Comparison of ENCODE assay signal across 18 cellular contexts in the genomic region with DNA sequence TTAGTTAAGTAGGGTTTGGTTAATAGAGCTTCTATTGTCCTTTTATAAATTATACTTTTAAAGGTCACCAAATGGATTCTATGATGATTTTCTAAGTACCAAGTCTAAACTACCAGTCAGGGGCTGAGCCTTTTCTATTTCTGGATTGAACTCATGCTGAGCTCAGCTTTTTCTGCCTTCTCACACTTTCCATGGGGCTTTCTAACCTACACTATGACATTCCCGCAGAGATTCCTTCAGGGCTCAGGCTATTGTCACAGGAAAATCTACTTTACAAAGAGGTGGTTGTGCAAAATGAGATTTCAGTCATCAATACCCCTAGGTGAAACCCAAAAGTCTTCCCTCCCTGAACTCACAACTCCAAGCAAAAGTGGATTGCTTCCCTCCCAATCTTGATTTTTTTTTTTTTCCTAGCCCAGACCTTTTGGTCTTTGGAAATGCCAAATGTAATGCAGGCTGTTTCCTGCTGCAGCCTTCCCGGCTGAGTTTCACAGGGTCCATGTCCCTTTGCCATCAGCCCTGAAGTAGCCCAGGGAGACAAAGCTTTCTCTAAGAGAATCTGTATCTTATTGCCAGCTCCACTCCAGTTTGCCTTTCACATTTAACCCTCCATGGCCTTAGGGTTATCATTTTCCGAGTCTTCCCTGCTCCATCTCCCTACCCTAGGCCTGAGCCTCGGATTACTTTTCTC. TPM values are rescaled to one million over a fixed set of nuclear protein-coding genes. Genes with fewer than 3 reads are reported as not detected.
A peak's percentile ranks its signal among the peaks of the same experiment; 100 is the strongest.
DNase-seq lines count a peak whose midpoint lies in the region; ATAC-seq, FAIRE-seq and TF ChIP-seq lines count a peak whose summit lies in the region.
"Had no signal": no experiment of that assay in that cellular context is flagged by ENCODE, and none has a peak within 500 bp of the region (broad histone marks: within the 10 kb centered on the region; RNA-seq: fewer than 3 reads in every experiment).

No MANE protein-coding gene starts in this region.

- peak; percentile 92 for ATAC-seq in GM23338
- ATAC-seq in left lobe of liver = no peak
- ATAC-seq: HCT116, PC-3 had no signal

- H3K27me3 ChIP-seq in GM23338 (ENCODE audit: insufficient read depth) (no peaks in the 10 kb centered on the region), HUES6 (ENCODE audit: control insufficient read depth, insufficient read depth, low read length) (no peaks in the 10 kb centered on the region), neural progenitor cell (no peaks in the 10 kb centered on the region)

- H3K4me1 ChIP-seq in GM23338 (ENCODE audit: insufficient read depth) = peaks cover 15% of the 10 kb centered on the region; the same call in 1 of the 2 replicates
- H3K4me1 ChIP-seq in HUES6 (ENCODE audit: control insufficient read depth, insufficient read depth, low read length) = peaks cover 20% of the 10 kb centered on the region
- peaks cover 27% of the 10 kb centered on the region for H3K4me1 ChIP-seq in neural progenitor cell

- no peaks in the 10 kb centered on the region for H3K9me2 ChIP-seq in GM23338 (ENCODE audit: insufficient read depth)

- no peaks in the 10 kb centered on the region for H3K79me2 ChIP-seq in GM23338 (replicated peaks; ENCODE audit: insufficient read depth)
- H3K79me2 ChIP-seq in neural progenitor cell (ENCODE audit: low read depth) = no peaks in the 10 kb centered on the region

- DNase-seq in GM23338 (ENCODE audit: low spot score) = peak; percentile 68
- peak; percentile 33 for DNase-seq in epidermal melanocyte (ENCODE audit: insufficient read length, low spot score)
- peak; percentile 60 for DNase-seq in neural progenitor cell (ENCODE audit: low spot score)
- DNase-seq in RCC 7860 (ENCODE audit: low spot score) = no peak
- no peak for DNase-seq in RPMI8226
- no peak for DNase-seq in left lobe of liver (ENCODE audit: low spot score)
- DNase-seq: AML-193, DMS79 treated with DMSO at 0.1 percent for 48 hours, NCI-H1417, NCI-H187, NCI-H226, NCI-H524, PC-3 had no signal

- no peak for TF ChIP-seq CTCF in GM23338 (conservative IDR thresholded peaks at IDR 0.05; ENCODE audit: low read depth in 2 of 2)
- no peak for TF ChIP-seq CTCF in neural progenitor cell (IDR thresholded peaks at IDR 0.05)

- no peaks in the 10 kb centered on the region for H3K27me3 Mint-ChIP-seq in GM23338 (ENCODE audit: insufficient read depth, low read depth, poor library complexity)
- peaks cover 2% of the 10 kb centered on the region for H3K27me3 Mint-ChIP-seq in neural progenitor cell (ENCODE audit: insufficient read depth, low read depth)

- H3K27ac ChIP-seq in GM23338 (ENCODE audit: low read depth) (peak overlapping the region; percentile 61), HUES6 (ENCODE audit: low read depth, low read length) (peak overlapping the region; percentile 56; the same call in 1 of the 2 replicates), neural progenitor cell (peak overlapping the region; percentile 81)
- H3K27ac ChIP-seq: C4-2B had no signal

- no peaks in the 10 kb centered on the region; the same call in 2 of the 3 replicates for H3K9me3 Mint-ChIP-seq in GM23338
- peaks cover 4% of the 10 kb centered on the region for H3K9me3 Mint-ChIP-seq in neural progenitor cell

- H3K9ac ChIP-seq in HUES6 (ENCODE audit: low read length) (peak overlapping the region; percentile 24), neural progenitor cell (no peak overlapping the region)

- no peak overlapping the region for H3K4me3 ChIP-seq in GM23338
- H3K4me3 ChIP-seq in HUES6 (ENCODE audit: low read depth, low read length) = no peak overlapping the region
- peak overlapping the region; percentile 18 for H3K4me3 ChIP-seq in neural progenitor cell

- H3K4me3 Mint-ChIP-seq in GM23338 = no peak overlapping the region
- H3K4me3 Mint-ChIP-seq in neural progenitor cell = no peak overlapping the region

- H3F3A ChIP-seq in GM23338 (replicated peaks; ENCODE audit: low read depth) = no peaks in the 10 kb centered on the region
- peaks cover 27% of the 10 kb centered on the region for H3F3A ChIP-seq in neural progenitor cell (ENCODE audit: low read depth)

- peaks cover 6% of the 10 kb centered on the region; the same call in 2 of the 3 replicates for H3K36me3 Mint-ChIP-seq in GM23338 (ENCODE audit: low read depth)
- H3K36me3 Mint-ChIP-seq in neural progenitor cell = no peaks in the 10 kb centered on the region

- no peaks in the 10 kb centered on the region; the same call in 1 of the 2 replicates for H3K9me3 ChIP-seq in HUES6 (ENCODE audit: control insufficient read depth, insufficient read depth, low read depth, low read length)
- H3K9me3 ChIP-seq in neural progenitor cell (ENCODE audit: low read depth) = no peaks in the 10 kb centered on the region

- no peak overlapping the region for H2AFZ ChIP-seq in GM23338
- peak overlapping the region; percentile 48 for H2AFZ ChIP-seq in neural progenitor cell (replicated peaks)

- no peaks in the 10 kb centered on the region for H4K20me1 ChIP-seq in GM23338 (replicated peaks; ENCODE audit: insufficient read depth)
- no peaks in the 10 kb centered on the region for H4K20me1 ChIP-seq in neural progenitor cell (ENCODE audit: low read depth)

- peak overlapping the region; percentile 63 for H3K27ac Mint-ChIP-seq in GM23338
- peak overlapping the region; percentile 36 for H3K27ac Mint-ChIP-seq in neural progenitor cell

- H3K36me3 ChIP-seq in GM23338 (ENCODE audit: insufficient read depth) (no peaks in the 10 kb centered on the region), HUES6 (ENCODE audit: control insufficient read depth, insufficient read depth, low read length) (no peaks in the 10 kb centered on the region), neural progenitor cell (no peaks in the 10 kb centered on the region)

- H3K4me1 Mint-ChIP-seq in GM23338 = peaks cover 24% of the 10 kb centered on the region
- peaks cover 21% of the 10 kb centered on the region for H3K4me1 Mint-ChIP-seq in neural progenitor cell

- FAIRE-seq in RCC 7860 (lab: Jason Lieb, UNC) = no peak

- H3K4me2 ChIP-seq in GM23338 (peak overlapping the region; percentile 42; the same call in 1 of the 2 replicates), neural progenitor cell (peak overlapping the region; percentile 65)

TF ChIP-seq in GM23338, 12 proteins besides CTCF, POLR2A, EP300 and RAD21 (continues in another document):
- TF ChIP-seq POLR2AphosphoS5 (IDR thresholded peaks at IDR 0.05; ENCODE audit: low read depth) (no peak), NANOG (IDR thresholded peaks at IDR 0.05; ENCODE audit: borderline replicate concordance) (no peak), CREB1 (CRISPR knock-in tag; IDR thresholded peaks at IDR 0.05; ENCODE audit: low read depth) (no peak), EZH2 (IDR thresholded peaks at IDR 0.05; ENCODE audit: low read depth, unreplicated experiment) (no peak), ZNF114 (CRISPR knock-in tag; IDR thresholded peaks at IDR 0.05) (no peak), STAT1 (IDR thresholded peaks at IDR 0.05; ENCODE audit: unreplicated experiment) (no peak)
- TF ChIP-seq, protein P1, sequence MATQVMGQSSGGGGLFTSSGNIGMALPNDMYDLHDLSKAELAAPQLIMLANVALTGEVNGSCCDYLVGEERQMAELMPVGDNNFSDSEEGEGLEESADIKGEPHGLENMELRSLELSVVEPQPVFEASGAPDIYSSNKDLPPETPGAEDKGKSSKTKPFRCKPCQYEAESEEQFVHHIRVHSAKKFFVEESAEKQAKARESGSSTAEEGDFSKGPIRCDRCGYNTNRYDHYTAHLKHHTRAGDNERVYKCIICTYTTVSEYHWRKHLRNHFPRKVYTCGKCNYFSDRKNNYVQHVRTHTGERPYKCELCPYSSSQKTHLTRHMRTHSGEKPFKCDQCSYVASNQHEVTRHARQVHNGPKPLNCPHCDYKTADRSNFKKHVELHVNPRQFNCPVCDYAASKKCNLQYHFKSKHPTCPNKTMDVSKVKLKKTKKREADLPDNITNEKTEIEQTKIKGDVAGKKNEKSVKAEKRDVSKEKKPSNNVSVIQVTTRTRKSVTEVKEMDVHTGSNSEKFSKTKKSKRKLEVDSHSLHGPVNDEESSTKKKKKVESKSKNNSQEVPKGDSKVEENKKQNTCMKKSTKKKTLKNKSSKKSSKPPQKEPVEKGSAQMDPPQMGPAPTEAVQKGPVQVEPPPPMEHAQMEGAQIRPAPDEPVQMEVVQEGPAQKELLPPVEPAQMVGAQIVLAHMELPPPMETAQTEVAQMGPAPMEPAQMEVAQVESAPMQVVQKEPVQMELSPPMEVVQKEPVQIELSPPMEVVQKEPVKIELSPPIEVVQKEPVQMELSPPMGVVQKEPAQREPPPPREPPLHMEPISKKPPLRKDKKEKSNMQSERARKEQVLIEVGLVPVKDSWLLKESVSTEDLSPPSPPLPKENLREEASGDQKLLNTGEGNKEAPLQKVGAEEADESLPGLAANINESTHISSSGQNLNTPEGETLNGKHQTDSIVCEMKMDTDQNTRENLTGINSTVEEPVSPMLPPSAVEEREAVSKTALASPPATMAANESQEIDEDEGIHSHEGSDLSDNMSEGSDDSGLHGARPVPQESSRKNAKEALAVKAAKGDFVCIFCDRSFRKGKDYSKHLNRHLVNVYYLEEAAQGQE (IDR thresholded peaks at IDR 0.05; ENCODE audit: unreplicated experiment) = no peak

RNA-seq across cellular contexts. Expression of a gene that starts 13.6 kb away (rescaled TPM):
- 9.4 and 24.5 TPM in 2 replicates for total RNA-seq in GM23338 (2014; rRNA removed; shearing (Covaris generic))
- polyA plus RNA-seq in GM23338 (2016; fragmentation: Nextera tagmentation; extraction: Ambion mirVana) = 94.4 and 96.5 TPM in 2 replicates
- total RNA-seq in neural progenitor cell (ENCODE audit: low replicate concordance) (0.65 and 0.96 TPM in 2 replicates), left lobe of liver (not detected)
- total RNA-seq: G401, M059J, PC-3 had no signal

Comparison
In these comparisons a context has a peak if more than half of its experiments do, and no peak if none do; other contexts are left out.
1. DNase-seq: peak in GM23338 (single experiment), epidermal melanocyte (single experiment) and neural progenitor cell (single experiment); none in RCC 7860 (single experiment), RPMI8226 (single experiment) and left lobe of liver (single experiment).
2. Peak in every context shown above with its lines, with median percentiles within 50 percentile points of each other: H3K27ac ChIP-seq.